1 cellular context compared by ENCODE assay signal in the genomic region with DNA sequence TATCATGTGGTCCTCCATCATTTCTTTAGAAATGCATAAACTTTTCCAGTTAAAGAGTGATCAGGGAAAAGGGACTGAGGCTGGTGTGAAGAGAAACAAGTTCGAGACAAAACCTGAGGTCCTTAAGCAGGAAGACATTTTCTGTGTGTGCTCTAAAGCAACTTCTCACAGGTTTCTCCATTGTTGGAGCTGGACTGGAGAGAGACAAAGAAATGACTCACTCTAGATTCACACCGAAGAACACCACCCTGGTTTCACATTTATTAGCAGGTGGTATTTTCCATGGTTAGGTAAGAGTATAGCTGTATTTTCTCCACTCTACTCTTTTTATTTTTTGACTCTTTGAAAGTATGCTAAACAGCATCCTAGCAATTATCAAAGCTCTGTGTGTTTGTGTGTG.
TF ChIP-seq lines count a peak whose summit lies in the region.

No MANE protein-coding gene starts in this region.

TF ChIP-seq in WTC11, 78 proteins besides CTCF, POLR2A, EP300 and RAD21 (continued from another document):
- TF ChIP-seq, protein P1, sequence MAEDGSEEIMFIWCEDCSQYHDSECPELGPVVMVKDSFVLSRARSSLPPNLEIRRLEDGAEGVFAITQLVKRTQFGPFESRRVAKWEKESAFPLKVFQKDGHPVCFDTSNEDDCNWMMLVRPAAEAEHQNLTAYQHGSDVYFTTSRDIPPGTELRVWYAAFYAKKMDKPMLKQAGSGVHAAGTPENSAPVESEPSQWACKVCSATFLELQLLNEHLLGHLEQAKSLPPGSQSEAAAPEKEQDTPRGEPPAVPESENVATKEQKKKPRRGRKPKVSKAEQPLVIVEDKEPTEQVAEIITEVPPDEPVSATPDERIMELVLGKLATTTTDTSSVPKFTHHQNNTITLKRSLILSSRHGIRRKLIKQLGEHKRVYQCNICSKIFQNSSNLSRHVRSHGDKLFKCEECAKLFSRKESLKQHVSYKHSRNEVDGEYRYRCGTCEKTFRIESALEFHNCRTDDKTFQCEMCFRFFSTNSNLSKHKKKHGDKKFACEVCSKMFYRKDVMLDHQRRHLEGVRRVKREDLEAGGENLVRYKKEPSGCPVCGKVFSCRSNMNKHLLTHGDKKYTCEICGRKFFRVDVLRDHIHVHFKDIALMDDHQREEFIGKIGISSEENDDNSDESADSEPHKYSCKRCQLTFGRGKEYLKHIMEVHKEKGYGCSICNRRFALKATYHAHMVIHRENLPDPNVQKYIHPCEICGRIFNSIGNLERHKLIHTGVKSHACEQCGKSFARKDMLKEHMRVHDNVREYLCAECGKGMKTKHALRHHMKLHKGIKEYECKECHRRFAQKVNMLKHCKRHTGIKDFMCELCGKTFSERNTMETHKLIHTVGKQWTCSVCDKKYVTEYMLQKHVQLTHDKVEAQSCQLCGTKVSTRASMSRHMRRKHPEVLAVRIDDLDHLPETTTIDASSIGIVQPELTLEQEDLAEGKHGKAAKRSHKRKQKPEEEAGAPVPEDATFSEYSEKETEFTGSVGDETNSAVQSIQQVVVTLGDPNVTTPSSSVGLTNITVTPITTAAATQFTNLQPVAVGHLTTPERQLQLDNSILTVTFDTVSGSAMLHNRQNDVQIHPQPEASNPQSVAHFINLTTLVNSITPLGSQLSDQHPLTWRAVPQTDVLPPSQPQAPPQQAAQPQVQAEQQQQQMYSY (CRISPR knock-in tag; IDR thresholded peaks at IDR 0.05) = no peak
- TF ChIP-seq, protein P2, sequence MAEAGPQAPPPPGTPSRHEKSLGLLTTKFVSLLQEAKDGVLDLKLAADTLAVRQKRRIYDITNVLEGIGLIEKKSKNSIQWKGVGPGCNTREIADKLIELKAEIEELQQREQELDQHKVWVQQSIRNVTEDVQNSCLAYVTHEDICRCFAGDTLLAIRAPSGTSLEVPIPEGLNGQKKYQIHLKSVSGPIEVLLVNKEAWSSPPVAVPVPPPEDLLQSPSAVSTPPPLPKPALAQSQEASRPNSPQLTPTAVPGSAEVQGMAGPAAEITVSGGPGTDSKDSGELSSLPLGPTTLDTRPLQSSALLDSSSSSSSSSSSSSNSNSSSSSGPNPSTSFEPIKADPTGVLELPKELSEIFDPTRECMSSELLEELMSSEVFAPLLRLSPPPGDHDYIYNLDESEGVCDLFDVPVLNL (CRISPR knock-in tag; IDR thresholded peaks at IDR 0.05; ENCODE audit: borderline replicate concordance, low read depth) = no peak
